In genomic region chr1:21937372-21938121, GRCh38 we compare ENCODE assay signal across 2 cellular contexts.
A peak's percentile ranks its signal among the peaks of the same experiment; 100 is the strongest.
TF ChIP-seq lines count a peak whose summit lies in the region.

No MANE protein-coding gene starts in this region.

TF ChIP-seq in IMR-90, 13 proteins besides CTCF, POLR2A, EP300 and RAD21:
- TF ChIP-seq SMC3 (IDR thresholded peaks at IDR 0.05; ENCODE audit: low read depth, low read length) (no peak), CEBPB (IDR thresholded peaks at IDR 0.05; ENCODE audit: low read depth, low read length) (no peak), MAFK (IDR thresholded peaks at IDR 0.05; ENCODE audit: low read depth, low read length) (no peak), BHLHE40 (IDR thresholded peaks at IDR 0.05; ENCODE audit: low read depth, low read length) (peak; percentile 93), NFE2L2 (IDR thresholded peaks at IDR 0.05; ENCODE audit: low read depth, low read length) (no peak), MXI1 (IDR thresholded peaks at IDR 0.05; ENCODE audit: borderline replicate concordance, low read depth, low read length) (no peak), RCOR1 (IDR thresholded peaks at IDR 0.05; ENCODE audit: insufficient replicate concordance, low read length) (no peak), MAZ (IDR thresholded peaks at IDR 0.05; ENCODE audit: borderline replicate concordance, low read depth, low read length) (peak; percentile 92), RFX5 (IDR thresholded peaks at IDR 0.05; ENCODE audit: low read depth, low read length) (no peak)

TF ChIP-seq in SK-N-SH treated with all-trans-retinoic acid at 6 μM for 48 hours, 23 proteins besides CTCF, POLR2A, EP300 and RAD21:
- TF ChIP-seq, protein P1, sequence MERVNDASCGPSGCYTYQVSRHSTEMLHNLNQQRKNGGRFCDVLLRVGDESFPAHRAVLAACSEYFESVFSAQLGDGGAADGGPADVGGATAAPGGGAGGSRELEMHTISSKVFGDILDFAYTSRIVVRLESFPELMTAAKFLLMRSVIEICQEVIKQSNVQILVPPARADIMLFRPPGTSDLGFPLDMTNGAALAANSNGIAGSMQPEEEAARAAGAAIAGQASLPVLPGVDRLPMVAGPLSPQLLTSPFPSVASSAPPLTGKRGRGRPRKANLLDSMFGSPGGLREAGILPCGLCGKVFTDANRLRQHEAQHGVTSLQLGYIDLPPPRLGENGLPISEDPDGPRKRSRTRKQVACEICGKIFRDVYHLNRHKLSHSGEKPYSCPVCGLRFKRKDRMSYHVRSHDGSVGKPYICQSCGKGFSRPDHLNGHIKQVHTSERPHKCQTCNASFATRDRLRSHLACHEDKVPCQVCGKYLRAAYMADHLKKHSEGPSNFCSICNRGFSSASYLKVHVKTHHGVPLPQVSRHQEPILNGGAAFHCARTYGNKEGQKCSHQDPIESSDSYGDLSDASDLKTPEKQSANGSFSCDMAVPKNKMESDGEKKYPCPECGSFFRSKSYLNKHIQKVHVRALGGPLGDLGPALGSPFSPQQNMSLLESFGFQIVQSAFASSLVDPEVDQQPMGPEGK (CRISPR knock-in tag; IDR thresholded peaks at IDR 0.05; ENCODE audit: borderline replicate concordance) = no peak
- TF ChIP-seq, protein P2, sequence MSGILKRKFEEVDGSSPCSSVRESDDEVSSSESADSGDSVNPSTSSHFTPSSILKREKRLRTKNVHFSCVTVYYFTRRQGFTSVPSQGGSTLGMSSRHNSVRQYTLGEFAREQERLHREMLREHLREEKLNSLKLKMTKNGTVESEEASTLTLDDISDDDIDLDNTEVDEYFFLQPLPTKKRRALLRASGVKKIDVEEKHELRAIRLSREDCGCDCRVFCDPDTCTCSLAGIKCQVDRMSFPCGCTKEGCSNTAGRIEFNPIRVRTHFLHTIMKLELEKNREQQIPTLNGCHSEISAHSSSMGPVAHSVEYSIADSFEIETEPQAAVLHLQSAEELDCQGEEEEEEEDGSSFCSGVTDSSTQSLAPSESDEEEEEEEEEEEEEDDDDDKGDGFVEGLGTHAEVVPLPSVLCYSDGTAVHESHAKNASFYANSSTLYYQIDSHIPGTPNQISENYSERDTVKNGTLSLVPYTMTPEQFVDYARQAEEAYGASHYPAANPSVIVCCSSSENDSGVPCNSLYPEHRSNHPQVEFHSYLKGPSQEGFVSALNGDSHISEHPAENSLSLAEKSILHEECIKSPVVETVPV (CRISPR knock-in tag; IDR thresholded peaks at IDR 0.05) = no peak
- TF ChIP-seq ZC3H10 (CRISPR knock-in tag; IDR thresholded peaks at IDR 0.05) (no peak), ZNF70 (CRISPR knock-in tag; IDR thresholded peaks at IDR 0.05) (no peak), SNAI2 (CRISPR knock-in tag; IDR thresholded peaks at IDR 0.05) (no peak)
- TF ChIP-seq, protein P3, sequence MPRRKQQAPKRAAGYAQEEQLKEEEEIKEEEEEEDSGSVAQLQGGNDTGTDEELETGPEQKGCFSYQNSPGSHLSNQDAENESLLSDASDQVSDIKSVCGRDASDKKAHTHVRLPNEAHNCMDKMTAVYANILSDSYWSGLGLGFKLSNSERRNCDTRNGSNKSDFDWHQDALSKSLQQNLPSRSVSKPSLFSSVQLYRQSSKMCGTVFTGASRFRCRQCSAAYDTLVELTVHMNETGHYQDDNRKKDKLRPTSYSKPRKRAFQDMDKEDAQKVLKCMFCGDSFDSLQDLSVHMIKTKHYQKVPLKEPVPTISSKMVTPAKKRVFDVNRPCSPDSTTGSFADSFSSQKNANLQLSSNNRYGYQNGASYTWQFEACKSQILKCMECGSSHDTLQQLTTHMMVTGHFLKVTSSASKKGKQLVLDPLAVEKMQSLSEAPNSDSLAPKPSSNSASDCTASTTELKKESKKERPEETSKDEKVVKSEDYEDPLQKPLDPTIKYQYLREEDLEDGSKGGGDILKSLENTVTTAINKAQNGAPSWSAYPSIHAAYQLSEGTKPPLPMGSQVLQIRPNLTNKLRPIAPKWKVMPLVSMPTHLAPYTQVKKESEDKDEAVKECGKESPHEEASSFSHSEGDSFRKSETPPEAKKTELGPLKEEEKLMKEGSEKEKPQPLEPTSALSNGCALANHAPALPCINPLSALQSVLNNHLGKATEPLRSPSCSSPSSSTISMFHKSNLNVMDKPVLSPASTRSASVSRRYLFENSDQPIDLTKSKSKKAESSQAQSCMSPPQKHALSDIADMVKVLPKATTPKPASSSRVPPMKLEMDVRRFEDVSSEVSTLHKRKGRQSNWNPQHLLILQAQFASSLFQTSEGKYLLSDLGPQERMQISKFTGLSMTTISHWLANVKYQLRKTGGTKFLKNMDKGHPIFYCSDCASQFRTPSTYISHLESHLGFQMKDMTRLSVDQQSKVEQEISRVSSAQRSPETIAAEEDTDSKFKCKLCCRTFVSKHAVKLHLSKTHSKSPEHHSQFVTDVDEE (CRISPR knock-in tag; IDR thresholded peaks at IDR 0.05) = no peak
